8 cellular contexts compared by ENCODE assay signal in genomic region chr13:20567881-20568528, GRCh38. TPM values are rescaled to one million over a fixed set of nuclear protein-coding genes. Genes with fewer than 3 reads are reported as not detected.
DNase-seq lines count a peak whose midpoint lies in the region; ATAC-seq and TF ChIP-seq lines count a peak whose summit lies in the region.

No MANE protein-coding gene starts in this region.

- peak overlapping the region; percentile 95 for H3K4me2 ChIP-seq in neural progenitor cell

- no peaks in the 10 kb centered on the region for H4K20me1 ChIP-seq in neural progenitor cell (ENCODE audit: low read depth)

- peaks cover 8% of the 10 kb centered on the region for H3K36me3 Mint-ChIP-seq in CD4-positive, CD25-positive, alpha-beta regulatory T cell
- peaks cover 4% of the 10 kb centered on the region for H3K36me3 Mint-ChIP-seq in effector memory CD8-positive, alpha-beta T cell (ENCODE audit: insufficient read depth)
- H3K36me3 Mint-ChIP-seq in neural progenitor cell, result peaks cover 28% of the 10 kb centered on the region

- peak overlapping the region; percentile 49 for H3K9ac ChIP-seq in neural progenitor cell

- peaks cover 5 to 31% (median 17%) of the 10 kb centered on the region in 4 donors for H3K4me1 Mint-ChIP-seq in CD4-positive, CD25-positive, alpha-beta regulatory T cell
- peaks cover 6 to 7% of the 10 kb centered on the region in 2 donors for H3K4me1 Mint-ChIP-seq in effector memory CD8-positive, alpha-beta T cell (ENCODE audit: low read depth in 2 of 2)
- H3K4me1 Mint-ChIP-seq in neural progenitor cell, result peaks cover 9% of the 10 kb centered on the region

- H3K36me3 ChIP-seq in CD4-positive, CD25-positive, alpha-beta regulatory T cell (ENCODE audit: control insufficient read depth, insufficient read depth, low read length), result no peaks in the 10 kb centered on the region
- H3K36me3 ChIP-seq in neural progenitor cell, result no peaks in the 10 kb centered on the region

- H3K27me3 ChIP-seq in CD4-positive, CD25-positive, alpha-beta regulatory T cell (ENCODE audit: control insufficient read depth, insufficient read depth, low read length), result no peaks in the 10 kb centered on the region
- H3K27me3 ChIP-seq in neural progenitor cell, result no peaks in the 10 kb centered on the region

- H3K4me3 ChIP-seq in CD4-positive, CD25-positive, alpha-beta regulatory T cell (ENCODE audit: low read depth, low read length), result peak overlapping the region; percentile 77
- H3K4me3 ChIP-seq in NB4 (ENCODE audit: low read depth, low read length), result peak overlapping the region; percentile 90
- peak overlapping the region; percentile 64 for H3K4me3 ChIP-seq in neural progenitor cell

- ATAC-seq in CD4-positive, CD25-positive, alpha-beta regulatory T cell (ENCODE audit: low read depth in 2 of 2), result no peak
- no peak for ATAC-seq in effector memory CD8-positive, alpha-beta T cell (replicated peaks)
- no peak for ATAC-seq in GM19452 (IDR thresholded peaks at IDR 0.05; ENCODE audit: unreplicated experiment)

- DNase-seq in CD4-positive, CD25-positive, alpha-beta regulatory T cell, result no peak
- peak; percentile 28 for DNase-seq in NB4 (ENCODE audit: low read depth)
- DNase-seq in effector memory CD8-positive, alpha-beta T cell, result no peak
- no peak for DNase-seq in neural progenitor cell (ENCODE audit: low spot score)
- DNase-seq in NCI-H2081 treated with DMSO at 0.1 percent for 48 hours (lab: John Stamatoyannopoulos, UW), result no peak
- DNase-seq in NCI-H526 (lab: John Stamatoyannopoulos, UW), result no peak
- DNase-seq in activated CD4-positive, alpha-beta T cell treated with anti-CD3 and anti-CD28 coated beads, Interleukin-2, amount 50 U/mL, for 1 hour, result no peak

- peaks cover 0 to 5% (median 4%) of the 10 kb centered on the region in 7 donors for H3K9me3 Mint-ChIP-seq in CD4-positive, CD25-positive, alpha-beta regulatory T cell
- H3K9me3 Mint-ChIP-seq in effector memory CD8-positive, alpha-beta T cell, result no peaks in the 10 kb centered on the region
- H3K9me3 Mint-ChIP-seq in neural progenitor cell, result peaks cover 21% of the 10 kb centered on the region

- peaks cover 14% of the 10 kb centered on the region for H3F3A ChIP-seq in neural progenitor cell (ENCODE audit: low read depth)

- peak overlapping the region; percentile 83 to 94 (median 89) for H3K27ac Mint-ChIP-seq in CD4-positive, CD25-positive, alpha-beta regulatory T cell
- H3K27ac Mint-ChIP-seq in effector memory CD8-positive, alpha-beta T cell, result peak overlapping the region; percentile 89 to 91
- peak overlapping the region; percentile 98 for H3K27ac Mint-ChIP-seq in neural progenitor cell

- peaks cover 14% of the 10 kb centered on the region for H3K4me1 ChIP-seq in CD4-positive, CD25-positive, alpha-beta regulatory T cell (ENCODE audit: control insufficient read depth, insufficient read depth, low read length, poor library complexity, severe bottlenecking)
- peaks cover 7% of the 10 kb centered on the region for H3K4me1 ChIP-seq in neural progenitor cell

- H2AFZ ChIP-seq in neural progenitor cell (replicated peaks), result peak overlapping the region; percentile 84

- no peaks in the 10 kb centered on the region for H3K27me3 Mint-ChIP-seq in CD4-positive, CD25-positive, alpha-beta regulatory T cell
- H3K27me3 Mint-ChIP-seq in effector memory CD8-positive, alpha-beta T cell, result no peaks in the 10 kb centered on the region
- peaks cover 7% of the 10 kb centered on the region for H3K27me3 Mint-ChIP-seq in neural progenitor cell (ENCODE audit: insufficient read depth, low read depth)

- no peak for TF ChIP-seq POLR2A in NB4 (IDR thresholded peaks at IDR 0.05; ENCODE audit: extremely low read depth, insufficient read length)

- peak overlapping the region; percentile 65 for H3K27ac ChIP-seq in CD4-positive, CD25-positive, alpha-beta regulatory T cell (ENCODE audit: insufficient read depth, low read length, poor library complexity, severe bottlenecking)
- H3K27ac ChIP-seq in neural progenitor cell, result peak overlapping the region; percentile 83

- H3K79me2 ChIP-seq in neural progenitor cell (ENCODE audit: low read depth), result peaks cover 14% of the 10 kb centered on the region

- H3K9me3 ChIP-seq in CD4-positive, CD25-positive, alpha-beta regulatory T cell (ENCODE audit: control insufficient read depth in 2 of 2, low read length in 2 of 2), result no peaks in the 10 kb centered on the region
- H3K9me3 ChIP-seq in neural progenitor cell (ENCODE audit: low read depth), result no peaks in the 10 kb centered on the region

- peak overlapping the region; percentile 84 to 95 (median 92) for H3K4me3 Mint-ChIP-seq in CD4-positive, CD25-positive, alpha-beta regulatory T cell
- peak overlapping the region; percentile 93 to 96 for H3K4me3 Mint-ChIP-seq in effector memory CD8-positive, alpha-beta T cell
- peak overlapping the region; percentile 89 for H3K4me3 Mint-ChIP-seq in neural progenitor cell

- no peak for TF ChIP-seq CTCF in NB4 (IDR thresholded peaks at IDR 0.05; ENCODE audit: low read depth, low read length)
- no peak for TF ChIP-seq CTCF in neural progenitor cell (IDR thresholded peaks at IDR 0.05)

RNA-seq across cellular contexts. Expression of gene IFT88, which starts 1.0 kb away (rescaled TPM):
- total RNA-seq in CD4-positive, CD25-positive, alpha-beta regulatory T cell, result 7.1 TPM
- 1 to 10 TPM; 3.7 to 8.0 (median 5.8) TPM for polyA plus RNA-seq in CD4-positive, CD25-positive, alpha-beta regulatory T cell
- 13.8 and 18.4 TPM in 2 replicates for total RNA-seq in neural progenitor cell (ENCODE audit: low replicate concordance)

RNA-seq across cellular contexts. Expression of gene CRYL1, which starts 42.3 kb away (rescaled TPM):
- total RNA-seq in CD4-positive, CD25-positive, alpha-beta regulatory T cell, result 16.2 TPM
- 10 to 100 TPM; 45.8 to 55.0 (median 53.7) TPM for polyA plus RNA-seq in CD4-positive, CD25-positive, alpha-beta regulatory T cell
- 0.37 and 3.6 TPM in 2 replicates for total RNA-seq in neural progenitor cell (ENCODE audit: low replicate concordance)
